In genomic region chr1:99935534-99935933, GRCh38 we compare ENCODE assay signal across 1 cellular context.
TF ChIP-seq lines count a peak whose summit lies in the region.

No MANE protein-coding gene starts in this region.

TF ChIP-seq in H1, 55 proteins besides CTCF, POLR2A, EP300 and RAD21:
- TF ChIP-seq GTF2F1 (IDR thresholded peaks at IDR 0.05; ENCODE audit: borderline replicate concordance, low read depth, low read length) (no peak), JUN (IDR thresholded peaks at IDR 0.05; ENCODE audit: low read depth, low read length) (no peak), SP2 (IDR thresholded peaks at IDR 0.05; ENCODE audit: low read length) (no peak), SRF (IDR thresholded peaks at IDR 0.05; ENCODE audit: low read depth, low read length) (no peak), EGR1 (IDR thresholded peaks at IDR 0.05; ENCODE audit: borderline replicate concordance, low read depth, low read length) (no peak), CEBPB (IDR thresholded peaks at IDR 0.05; ENCODE audit: low read depth, low read length) (no peak), RNF2 (IDR thresholded peaks at IDR 0.05; ENCODE audit: borderline replicate concordance, low read depth, low read length, missing control alignments, poor library complexity, severe bottlenecking) (no peak), PHF8 (conservative IDR thresholded peaks at IDR 0.05; ENCODE audit: low read depth, low read length) (no peak), TAF7 (optimal IDR thresholded peaks at IDR 0.05; ENCODE audit: borderline replicate concordance, low read depth, low read length) (no peak), SAP30 (IDR thresholded peaks at IDR 0.05; ENCODE audit: insufficient read depth, insufficient replicate concordance, low read length) (no peak), POLR2AphosphoS5 (IDR thresholded peaks at IDR 0.05; ENCODE audit: low read depth, low read length) (no peak), KDM4A (IDR thresholded peaks at IDR 0.05; ENCODE audit: low read depth, low read length, severe bottlenecking) (no peak), NRF1 (IDR thresholded peaks at IDR 0.05; ENCODE audit: low read depth, low read length) (no peak), TEAD4 (IDR thresholded peaks at IDR 0.05; ENCODE audit: low read depth, low read length) (no peak), POU5F1 (IDR thresholded peaks at IDR 0.05; ENCODE audit: low read depth, low read length) (no peak), RFX5 (IDR thresholded peaks at IDR 0.05; ENCODE audit: borderline replicate concordance, low read depth, low read length) (no peak), KDM5A (IDR thresholded peaks at IDR 0.05; ENCODE audit: low read length) (no peak)
